Comparison of ENCODE assay signal across 5 cellular contexts in the genomic region with DNA sequence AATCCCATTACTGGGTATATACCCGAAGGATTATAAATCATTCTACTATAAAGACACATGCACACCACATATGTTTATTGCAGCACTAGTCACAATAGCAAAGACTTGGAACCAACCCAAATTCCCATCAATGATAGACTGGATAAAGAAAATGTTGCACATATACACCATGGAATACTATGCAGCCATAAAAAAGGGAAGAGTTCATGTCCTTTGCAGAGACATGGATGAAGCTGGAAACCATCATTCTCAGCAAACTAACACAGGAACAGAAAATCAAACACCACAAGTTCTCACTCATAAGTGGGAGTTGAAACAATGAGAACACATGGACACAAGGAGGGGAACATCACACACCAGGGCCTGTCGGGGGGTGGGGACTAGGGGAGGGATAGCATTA.
DNase-seq lines count a peak whose midpoint lies in the region; ATAC-seq, FAIRE-seq and TF ChIP-seq lines count a peak whose summit lies in the region.
"Not testable (repeated sequence)": the region's sequence is repeated elsewhere in the genome, so short reads cannot be mapped to it uniquely, and the experiment has no call there.

No MANE protein-coding gene starts in this region.

- not testable (repeated sequence) for H3K9me1 ChIP-seq in K562 (ENCODE audit: control insufficient read depth, insufficient read depth, low read length)

- H3K27me3 ChIP-seq in DOHH2 (ENCODE audit: control insufficient read depth, low read length), result not testable (repeated sequence)
- peaks cover 0 to 14% of the 10 kb centered on the region in 2 experiments; a peak in 1 of 5 replicates for H3K27me3 ChIP-seq in K562 (ENCODE audit: control insufficient read depth in 2 of 2, insufficient read depth in 2 of 2, low read length in 2 of 2)

- DNase-seq in activated naive CD4-positive, alpha-beta T cell treated with anti-CD3 and anti-CD28 coated beads, Interleukin-2, amount 10 ng/mL, durations not matched to agents 7 days and 5 days; K562 (ENCODE audit: extremely low read depth in 1 of 4, low spot score in 3 of 4): not testable (repeated sequence)

- H3K9me2 ChIP-seq in DOHH2 (replicated peaks; ENCODE audit: control insufficient read depth, low read length), result not testable (repeated sequence)

- CTCF ChIA-PET in HEK293 (lab: Yijun Ruan, JAX); activated naive CD4-positive, alpha-beta T cell treated with anti-CD3 and anti-CD28 coated beads, Interleukin-2, amount 10 ng/mL, durations not matched to agents 7 days and 5 days (lab: Charles Lee); K562 (lab: Yijun Ruan, JAX; ENCODE audit: low intra/inter-chr PET ratio): not testable (repeated sequence)

- POLR2A ChIA-PET in HEK293 (lab: Yijun Ruan, JAX); K562 (lab: Yijun Ruan, JAX): not testable (repeated sequence)

- not testable (repeated sequence) for H3K36me3 ChIP-seq in DOHH2 (ENCODE audit: control insufficient read depth, low read length); HEK293 (ENCODE audit: control insufficient read depth in 2 of 2, insufficient read depth in 1 of 2, low read length in 2 of 2); K562 (ENCODE audit: control insufficient read depth, insufficient read depth, low read length)

- not testable (repeated sequence) for H3K9me3 ChIP-seq in DOHH2 (ENCODE audit: control insufficient read depth, insufficient read depth, low read length); HEK293 (ENCODE audit: control insufficient read depth, insufficient read depth, low read depth, low read length); K562 (replicated peaks; ENCODE audit: control insufficient read depth, insufficient read depth, low read depth, low read length)

- peaks cover 16% of the 10 kb centered on the region; the same call in 1 of the 2 replicates for H3F3A ChIP-seq in DOHH2 (ENCODE audit: control insufficient read depth, insufficient read depth)

- in situ Hi-C loops in K562 (cut with MboI), result not testable (repeated sequence)

- 0 out of 2 replicates have a peak overlapping the region, but pooled peaks have one; percentile 52 for H3K4me2 ChIP-seq in DOHH2 (ENCODE audit: low read length)
- not testable (repeated sequence) for H3K4me2 ChIP-seq in K562 (ENCODE audit: insufficient read depth, low read length)

- BruUV-seq in K562 (replicated peaks; lab: Mats Ljungman, UMichigan), result not testable (repeated sequence)

- 11% methylated on average over 1 of the region's 2 CpGs for WGBS in K562 (ENCODE audit: insufficient coverage, low coverage, missing lambda C conversion rate)

- not testable (repeated sequence) for H3K9ac ChIP-seq in K562 (ENCODE audit: insufficient read depth in 1 of 2, low read depth in 2 of 2, low read length in 2 of 2)

- peaks cover 17% of the 10 kb centered on the region for H3K27me3 Mint-ChIP-seq in activated naive CD4-positive, alpha-beta T cell treated with anti-CD3 and anti-CD28 coated beads, Interleukin-2, amount 10 ng/mL, durations not matched to agents 7 days and 5 days
- H3K27me3 Mint-ChIP-seq in activated naive CD4-positive, alpha-beta T cell treated with anti-CD3 and anti-CD28 coated beads, Interleukin-2, amount 50 U/mL, for 24 hours, result not testable (repeated sequence)

- not testable (repeated sequence) for TF ChIP-seq POLR2A in K562 (conservative IDR thresholded peaks at IDR 0.05)

- peaks cover 57% of the 10 kb centered on the region for H3K4me1 ChIP-seq in DOHH2 (ENCODE audit: control insufficient read depth, low read length)
- not testable (repeated sequence) for H3K4me1 ChIP-seq in HEK293 (ENCODE audit: control insufficient read depth, insufficient read depth, low read length); K562 (replicated peaks in 1 of 2; ENCODE audit: control insufficient read depth in 2 of 2, insufficient read depth in 2 of 2, low read length in 2 of 2)

- not testable (repeated sequence) for H4K20me1 ChIP-seq in DOHH2 (ENCODE audit: control insufficient read depth, insufficient read depth, low read depth, low read length); K562 (replicated peaks; ENCODE audit: control insufficient read depth, insufficient read depth, low read length)

- H2AFZ ChIP-seq in K562 (ENCODE audit: low read depth, low read length), result not testable (repeated sequence)

- H3K27ac Mint-ChIP-seq in activated naive CD4-positive, alpha-beta T cell treated with anti-CD3 and anti-CD28 coated beads, Interleukin-2, amount 10 ng/mL, durations not matched to agents 7 days and 5 days, result peak overlapping the region; percentile 38
- peak overlapping the region; percentile 56 for H3K27ac Mint-ChIP-seq in activated naive CD4-positive, alpha-beta T cell treated with anti-CD3 and anti-CD28 coated beads, Interleukin-2, amount 50 U/mL, for 24 hours

- not testable (repeated sequence) for TF ChIP-seq RAD21 in K562 (CRISPR knock-in tag; conservative IDR thresholded peaks at IDR 0.05 in 1 of 2, IDR thresholded peaks at IDR 0.05 in 1 of 2)

- H3K4me1 Mint-ChIP-seq in activated naive CD4-positive, alpha-beta T cell treated with anti-CD3 and anti-CD28 coated beads, Interleukin-2, amount 10 ng/mL, durations not matched to agents 7 days and 5 days; activated naive CD4-positive, alpha-beta T cell treated with anti-CD3 and anti-CD28 coated beads, Interleukin-2, amount 50 U/mL, for 24 hours: not testable (repeated sequence)

- TF ChIP-seq EP300 in K562 (IDR thresholded peaks at IDR 0.05; ENCODE audit: low read length), result not testable (repeated sequence)

- not testable (repeated sequence) for H3K36me3 Mint-ChIP-seq in activated naive CD4-positive, alpha-beta T cell treated with anti-CD3 and anti-CD28 coated beads, Interleukin-2, amount 10 ng/mL, durations not matched to agents 7 days and 5 days; activated naive CD4-positive, alpha-beta T cell treated with anti-CD3 and anti-CD28 coated beads, Interleukin-2, amount 50 U/mL, for 24 hours

- H3K9me3 Mint-ChIP-seq in activated naive CD4-positive, alpha-beta T cell treated with anti-CD3 and anti-CD28 coated beads, Interleukin-2, amount 10 ng/mL, durations not matched to agents 7 days and 5 days; activated naive CD4-positive, alpha-beta T cell treated with anti-CD3 and anti-CD28 coated beads, Interleukin-2, amount 50 U/mL, for 24 hours: not testable (repeated sequence)

- TF ChIP-seq CTCF in DOHH2 (IDR thresholded peaks at IDR 0.05; ENCODE audit: low read depth, low read length, poor library complexity, severe bottlenecking); HEK293 (tag by site-specific recombination; IDR thresholded peaks at IDR 0.05); K562 (IDR thresholded peaks at IDR 0.05 in 2 of 3, conservative IDR thresholded peaks at IDR 0.05 in 1 of 3; ENCODE audit: insufficient read depth in 2 of 3, low read depth in 1 of 3, low read length in 3 of 3): not testable (repeated sequence)

- intact Hi-C loops in K562 (cut with micrococcal nuclease), result not testable (repeated sequence)

- FAIRE-seq in K562 (lab: Jason Lieb, UNC), result not testable (repeated sequence)

- not testable (repeated sequence) for H3K4me3 Mint-ChIP-seq in activated naive CD4-positive, alpha-beta T cell treated with anti-CD3 and anti-CD28 coated beads, Interleukin-2, amount 10 ng/mL, durations not matched to agents 7 days and 5 days; activated naive CD4-positive, alpha-beta T cell treated with anti-CD3 and anti-CD28 coated beads, Interleukin-2, amount 50 U/mL, for 24 hours

- not testable (repeated sequence) for H3K4me3 ChIP-seq in DOHH2 (ENCODE audit: low read length); HEK293 (ENCODE audit: low read depth, low read length); K562

- H3K27ac ChIP-seq in DOHH2 (ENCODE audit: low read depth, low read length); HEK293 (ENCODE audit: extremely low read depth, low read depth, low read length); K562 (ENCODE audit: extremely low read depth, low read depth, low read length): not testable (repeated sequence)

- ATAC-seq in K562, result not testable (repeated sequence)

- H3K79me2 ChIP-seq in DOHH2 (ENCODE audit: control insufficient read depth, low read length); K562 (ENCODE audit: control insufficient read depth, insufficient read depth, low read length): not testable (repeated sequence)

TF ChIP-seq in HEK293, 187 proteins besides CTCF, POLR2A, EP300 and RAD21:
- TF ChIP-seq ZNF146 (tag by site-specific recombination; IDR thresholded peaks at IDR 0.05), result peak; percentile 88

TF ChIP-seq in K562, 482 proteins besides CTCF, POLR2A, EP300 and RAD21:
- peak; percentile 62 for TF ChIP-seq ZNF146 (CRISPR knock-in tag; IDR thresholded peaks at IDR 0.05; ENCODE audit: unreplicated experiment)
